ENCODE assay signal across 4 cellular contexts in the genomic region with DNA sequence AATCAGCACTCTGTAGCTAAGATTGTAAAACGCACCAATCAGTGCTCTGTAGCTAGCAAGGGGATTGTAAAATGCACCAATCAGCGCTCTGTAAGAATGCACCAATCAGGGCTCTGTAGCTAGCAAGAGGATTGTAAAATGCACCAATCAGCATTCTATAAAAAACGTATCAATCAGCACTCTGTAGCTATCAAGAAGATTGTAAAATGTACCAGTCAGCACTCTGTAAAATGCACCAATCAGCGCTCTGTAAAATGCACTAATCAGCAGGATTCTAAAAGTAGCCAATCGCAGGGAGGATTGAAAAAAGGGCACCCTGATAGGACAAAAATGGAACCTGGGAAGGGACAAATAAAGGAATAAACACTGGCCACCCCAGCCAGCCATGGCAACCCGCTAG.
TF ChIP-seq lines count a peak whose summit lies in the region.

No MANE protein-coding gene starts in this region.

TF ChIP-seq in A549, 52 proteins besides CTCF, POLR2A, EP300 and RAD21:
- peak; percentile 85 for TF ChIP-seq MAFK (IDR thresholded peaks at IDR 0.05; ENCODE audit: partially characterized antibody)

TF ChIP-seq in IMR-90, 13 proteins besides CTCF, POLR2A, EP300 and RAD21:
- TF ChIP-seq MAFK (IDR thresholded peaks at IDR 0.05; ENCODE audit: low read depth, low read length), result peak; percentile 73

TF ChIP-seq in K562, 482 proteins besides CTCF, POLR2A, EP300 and RAD21:
- TF ChIP-seq C11orf30 (IDR thresholded peaks at IDR 0.05; ENCODE audit: low read depth) (peak; percentile 31; the same call in 1 of the 2 replicates), MAFF (IDR thresholded peaks at IDR 0.05; ENCODE audit: low read length) (peak; percentile 30; the same call in 1 of the 2 replicates), ZNF316 (IDR thresholded peaks at IDR 0.05) (peak; percentile 62; the same call in 1 of the 2 replicates), MAFG (tag; conservative IDR thresholded peaks at IDR 0.05) (peak; percentile 41; the same call in 1 of the 2 replicates)
TF ChIP-seq in K562: peak in this region for 4; not testable (repeated sequence) for 478.

TF ChIP-seq in HepG2, 621 proteins besides CTCF, POLR2A, EP300 and RAD21:
- TF ChIP-seq MAFK (conservative IDR thresholded peaks at IDR 0.05 in 1 of 2, IDR thresholded peaks at IDR 0.05 in 1 of 2; ENCODE audit: low read length in 2 of 2), result peak; percentile 63 to 71; a peak in 3 of 4 replicates
- TF ChIP-seq MAFF (IDR thresholded peaks at IDR 0.05; ENCODE audit: low read depth, low read length), result peak; percentile 66
